Comparison of ENCODE assay signal across 15 cellular contexts in the genomic region with DNA sequence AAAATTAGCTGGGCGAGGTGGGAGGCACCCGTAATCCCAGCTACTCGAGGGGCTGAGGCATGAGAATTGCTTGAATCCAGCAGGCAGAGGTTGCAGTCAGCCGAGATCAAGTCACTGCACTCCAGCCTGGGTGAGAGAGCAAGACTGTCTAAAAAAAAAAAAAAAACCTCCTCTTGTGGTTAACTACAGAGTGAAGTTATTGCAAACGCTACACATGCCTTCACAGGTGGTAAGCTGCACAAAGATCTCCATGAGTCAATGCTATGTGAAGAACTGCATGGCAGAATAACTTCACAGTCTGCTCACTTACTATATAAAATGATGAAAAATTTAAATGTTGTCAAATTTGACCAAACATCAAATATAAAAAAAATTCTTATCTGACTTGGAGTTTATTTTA.
DNase-seq lines count a peak whose midpoint lies in the region; ATAC-seq and TF ChIP-seq lines count a peak whose summit lies in the region.
"Had no signal": no experiment of that assay in that cellular context is flagged by ENCODE, and none has a peak within 500 bp of the region (broad histone marks: within the 10 kb centered on the region; RNA-seq: fewer than 3 reads in every experiment).

No MANE protein-coding gene starts in this region.

- H3K4me3 ChIP-seq in choroid plexus epithelial cell (ENCODE audit: low read depth, low read length) = no peak overlapping the region
- H3K4me3 ChIP-seq: BLaER1, HAP-1 had no signal

- in situ Hi-C loops in Caki2 (cut with HindIII; ENCODE audit: low pct_unique_long_range_greater_than_20kb, low sequenced_read_pairs) = no loop called here

- no peak for TF ChIP-seq CTCF in choroid plexus epithelial cell (conservative IDR thresholded peaks at IDR 0.05; ENCODE audit: low read depth, low read length)

- ATAC-seq in HG03025 (IDR thresholded peaks at IDR 0.05; ENCODE audit: low FRiP score, unreplicated experiment) (no peak), GM18873 (IDR thresholded peaks at IDR 0.05; ENCODE audit: low FRiP score, unreplicated experiment) (no peak)

- DNase-seq in Caki2 (ENCODE audit: low read depth) = peak; percentile 8
- peak; percentile 43 for DNase-seq in HT1080 (ENCODE audit: low read depth)
- DNase-seq in choroid plexus epithelial cell (ENCODE audit: low read depth) = peak; percentile 73
- peak; percentile 59 for DNase-seq in kidney tubule cell (ENCODE audit: low spot score)
- DNase-seq in DMS53 (lab: John Stamatoyannopoulos, UW) = no peak
- DNase-seq: 8988T; AML-193; Caco-2; CD8-positive, alpha-beta memory T cell; DMS79; GDM1 had no signal
